ENCODE assay signal across 19 cellular contexts in genomic region chr11:91800208-91800914, GRCh38.
"Had no signal": no experiment of that assay in that cellular context is flagged by ENCODE, and none has a peak within 500 bp of the region (broad histone marks: within the 10 kb centered on the region; RNA-seq: fewer than 3 reads in every experiment).

No MANE protein-coding gene starts in this region.

- H3K27ac Mint-ChIP-seq: activated CD4-positive, alpha-beta memory T cell treated with anti-CD3 and anti-CD28 coated beads for 36 hours; activated naive CD8-positive, alpha-beta T cell treated with anti-CD3 and anti-CD28 coated beads, Interleukin-2, amount 50 U/mL, for 24 hours; dendritic cell treated with granulocyte-macrophage colony-stimulating factor and Interleukin-4, amounts not matched to agents 40 ng/mL and 50 ng/mL, for 4 days had no signal

- H3K9me3 Mint-ChIP-seq: dendritic cell treated with granulocyte-macrophage colony-stimulating factor and Interleukin-4, amounts not matched to agents 40 ng/mL and 50 ng/mL, for 4 days; nephron had no signal

- H3K36me3 ChIP-seq: cardiac muscle cell, upper lobe of right lung had no signal

- H3K9me3 ChIP-seq: body of pancreas, upper lobe of right lung had no signal

- H3K4me3 Mint-ChIP-seq: activated CD4-positive, alpha-beta memory T cell treated with anti-CD3 and anti-CD28 coated beads for 36 hours; activated naive CD8-positive, alpha-beta T cell treated with anti-CD3 and anti-CD28 coated beads, Interleukin-2, amount 50 U/mL, for 24 hours; dendritic cell treated with granulocyte-macrophage colony-stimulating factor and Interleukin-4, amounts not matched to agents 40 ng/mL and 50 ng/mL, for 4 days; nephron had no signal

- DNase-seq: activated CD4-positive, alpha-beta memory T cell treated with anti-CD3 and anti-CD28 coated beads for 36 hours; activated CD4-positive, alpha-beta T cell treated with anti-CD3 and anti-CD28 coated beads for 48 hours; activated effector memory CD4-positive, alpha-beta T cell treated with anti-CD3 and anti-CD28 coated beads, Interleukin-2, amount 50 U/mL, for 16 hours; activated naive CD4-positive, alpha-beta T cell treated with anti-CD3 and anti-CD28 coated beads, Interleukin-2, amount 50 U/mL, for 16 hours; activated naive CD8-positive, alpha-beta T cell treated with anti-CD3 and anti-CD28 coated beads, Interleukin-2, amount 50 U/mL, for 24 hours; body of pancreas; effector CD4-positive, alpha-beta T cell; foreskin fibroblast; midbrain; stimulated activated CD4-positive, alpha-beta T cell treated with anti-CD3 and anti-CD28 coated beads, Interleukin-2, amount 100 ng/mL, for 48 hours; stimulated activated naive CD4-positive, alpha-beta T cell treated with Interleukin-2 at 50 U/mL for 16 hours; T-helper 2 cell; upper lobe of right lung had no signal

- FAIRE-seq: endometrium, keratinocyte had no signal

- H3K27me3 ChIP-seq: body of pancreas, cardiac muscle cell, upper lobe of right lung had no signal

- ATAC-seq: activated naive CD8-positive, alpha-beta T cell treated with anti-CD3 and anti-CD28 coated beads, Interleukin-2, amount 50 U/mL, for 24 hours; body of pancreas; left lobe of liver; upper lobe of right lung had no signal

- H3K27ac ChIP-seq: body of pancreas, cardiac muscle cell, upper lobe of right lung had no signal

- H3K27me3 Mint-ChIP-seq: activated CD4-positive, alpha-beta memory T cell treated with anti-CD3 and anti-CD28 coated beads for 36 hours; activated naive CD8-positive, alpha-beta T cell treated with anti-CD3 and anti-CD28 coated beads, Interleukin-2, amount 50 U/mL, for 24 hours; dendritic cell treated with granulocyte-macrophage colony-stimulating factor and Interleukin-4, amounts not matched to agents 40 ng/mL and 50 ng/mL, for 4 days had no signal

- H3K4me3 ChIP-seq: body of pancreas, cardiac muscle cell, upper lobe of right lung had no signal

- H3K4me1 Mint-ChIP-seq: activated naive CD8-positive, alpha-beta T cell treated with anti-CD3 and anti-CD28 coated beads, Interleukin-2, amount 50 U/mL, for 24 hours had no signal

- H3K36me3 Mint-ChIP-seq: activated CD4-positive, alpha-beta memory T cell treated with anti-CD3 and anti-CD28 coated beads for 36 hours had no signal
